20 cellular contexts compared by ENCODE assay signal in the genomic region with DNA sequence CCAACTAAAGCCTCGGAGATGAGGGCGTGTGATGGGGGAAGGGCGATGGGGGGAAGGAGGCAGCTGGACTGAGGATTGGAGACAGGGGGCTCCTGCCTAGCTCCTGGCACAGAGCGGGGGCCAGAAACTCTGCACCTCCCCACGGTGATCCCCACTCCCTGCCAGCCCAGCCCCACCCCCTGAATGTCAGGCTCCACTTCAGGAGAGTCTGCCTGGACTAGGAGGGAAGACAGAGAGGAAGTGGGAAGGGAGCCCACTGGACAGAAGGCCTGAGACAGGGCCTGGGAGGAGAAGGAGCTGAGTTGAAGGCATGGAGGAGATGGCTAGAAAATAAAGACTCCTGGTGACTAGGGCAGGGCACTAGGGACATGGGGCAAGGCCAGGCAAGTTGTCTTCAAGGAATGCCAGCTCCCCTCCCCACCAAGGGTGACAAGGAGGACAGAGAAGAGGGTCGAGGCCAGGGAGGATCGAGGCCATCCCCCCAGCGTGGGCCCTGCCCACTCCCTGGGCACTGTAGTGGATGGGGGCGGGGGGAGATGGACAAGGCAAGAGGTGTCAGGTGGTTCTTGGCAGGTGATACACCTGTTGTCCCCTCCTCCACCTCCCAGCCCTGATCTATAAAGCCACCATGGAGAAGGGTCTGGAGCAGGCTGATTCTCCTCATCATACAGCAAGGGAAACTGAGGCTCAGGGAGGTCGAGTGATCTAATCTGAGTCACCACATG. TPM values are rescaled to one million over a fixed set of nuclear protein-coding genes. Genes with fewer than 3 reads are reported as not detected.
"Had no signal": no experiment of that assay in that cellular context is flagged by ENCODE, and none has a peak within 500 bp of the region (broad histone marks: within the 10 kb centered on the region; RNA-seq: fewer than 3 reads in every experiment).

No MANE protein-coding gene starts in this region.

- H3K36me3 ChIP-seq: ascending aorta, esophagus squamous epithelium, gastroesophageal sphincter, heart left ventricle, lower lobe of right lung, uterus had no signal

- H3K27me3 ChIP-seq: ascending aorta, testis, uterus had no signal

- ATAC-seq: activated T-helper 17 cell treated with anti-CD3 and anti-CD28 coated beads, Interleukin-2, amount 50 U/mL, for 72 hours; gastroesophageal sphincter; heart left ventricle; lower lobe of right lung; stimulated activated naive B cell treated with anti-CD40 and anti-IgM and Interleukin-4, amounts not matched to agents 10 μg/mL and 1 μg/mL and 100 μg/mL, for 72 hours had no signal

- H3K27ac ChIP-seq: ascending aorta, coronary artery, esophagus squamous epithelium, gastroesophageal sphincter, heart left ventricle, lower lobe of right lung, testis, uterus had no signal

- DNase-seq: activated CD4-positive, alpha-beta T cell treated with anti-CD3 and anti-CD28 coated beads for 1 hour; activated CD8-positive, alpha-beta memory T cell treated with anti-CD3 and anti-CD28 coated beads, Interleukin-2, amount 50 U/mL, for 4 hours; activated T-cell treated with anti-CD3 and anti-CD28 coated beads, Interleukin-2, amount 50 U/mL, for 24 hours; esophagus squamous epithelium; heart left ventricle; lower lobe of right lung; naive B cell; posterior cingulate gyrus; stimulated activated CD4-positive, alpha-beta T cell treated with anti-CD3 and anti-CD28 coated beads, Interleukin-2, amount 100 ng/mL, for 48 hours; stimulated activated CD8-positive, alpha-beta memory T cell treated with anti-CD3 and anti-CD28 coated beads, Interleukin-4, amount 100 ng/mL, for 48 hours; stimulated activated naive B cell treated with anti-CD40 and anti-IgM and Interleukin-4, amounts not matched to agents 10 μg/mL and 1 μg/mL and 100 μg/mL, for 72 hours; testis; trophoblast cell; uterus had no signal

- H3K4me1 ChIP-seq: testis, uterus had no signal

- H3K4me3 ChIP-seq: ascending aorta, coronary artery, esophagus squamous epithelium, gastroesophageal sphincter, heart left ventricle, lower lobe of right lung, testis, uterus had no signal

- FAIRE-seq: islet of Langerhans, TTC549 had no signal

- H3K9me3 ChIP-seq: ascending aorta, esophagus squamous epithelium, gastroesophageal sphincter, heart left ventricle, lower lobe of right lung, testis, uterus had no signal

RNA-seq across cellular contexts. Expression of a gene that starts 19.8 kb away (rescaled TPM):
- total RNA-seq: ascending aorta had no signal
